ENCODE assay signal across 30 cellular contexts in the genomic region with DNA sequence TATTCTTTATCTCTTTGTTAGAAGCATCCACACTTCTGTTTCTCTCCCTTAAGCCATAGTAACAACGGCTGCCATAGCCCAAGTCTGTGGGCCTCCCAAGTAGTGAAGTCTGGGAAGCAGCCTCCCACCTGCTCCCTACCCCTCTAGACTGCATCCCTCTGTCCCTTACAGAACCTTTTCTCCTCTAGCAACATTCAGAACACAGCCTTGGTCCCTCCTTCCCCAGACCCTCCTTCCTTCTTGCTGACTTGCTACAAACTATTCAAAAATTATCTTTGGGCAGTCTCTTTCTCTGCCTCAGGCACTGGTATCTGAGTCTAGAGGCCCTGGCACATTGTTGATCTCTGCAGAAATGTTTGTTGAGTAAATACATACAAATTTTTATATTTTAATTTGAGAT. TPM values are rescaled to one million over a fixed set of nuclear protein-coding genes. Genes with fewer than 3 reads are reported as not detected.
A peak's percentile ranks its signal among the peaks of the same experiment; 100 is the strongest.
DNase-seq lines count a peak whose midpoint lies in the region; ATAC-seq and TF ChIP-seq lines count a peak whose summit lies in the region.
"Had no signal": no experiment of that assay in that cellular context is flagged by ENCODE, and none has a peak within 500 bp of the region (broad histone marks: within the 10 kb centered on the region; RNA-seq: fewer than 3 reads in every experiment).

No MANE protein-coding gene starts in this region.

- H3K27me3 ChIP-seq in neuronal stem cell (ENCODE audit: control insufficient read depth in 3 of 3, insufficient read depth in 3 of 3, low read depth in 1 of 3, low read length in 3 of 3) = no peaks in the 10 kb centered on the region
- H3K27me3 ChIP-seq: adrenal gland, heart right ventricle, MG63, ovary, tibial nerve had no signal

- no peaks in the 10 kb centered on the region for H3K27me3 Mint-ChIP-seq in activated CD8-positive, alpha-beta memory T cell treated with anti-CD3 and anti-CD28 coated beads, Interleukin-2, amount 10 ng/mL, durations not matched to agents 7 days and 5 days
- H3K27me3 Mint-ChIP-seq in IgD-negative memory B cell (peaks cover 7% of the 10 kb centered on the region), glutamatergic neuron (ENCODE audit: unreplicated experiment) (peaks cover 5% of the 10 kb centered on the region)

- DNase-seq in activated CD8-positive, alpha-beta memory T cell treated with anti-CD3 and anti-CD28 coated beads, Interleukin-2, amount 10 ng/mL, durations not matched to agents 7 days and 5 days = no peak
- DNase-seq in activated CD8-positive, alpha-beta memory T cell treated with anti-CD3 and anti-CD28 coated beads, Interleukin-2, amount 50 U/mL, for 48 hours = no peak
- DNase-seq in glutamatergic neuron (no peak), neuronal stem cell (ENCODE audit: low spot score) (no peak), erythroblast (lab: John Stamatoyannopoulos, UW) (no peak), GM19240 (ENCODE audit: insufficient read length, low spot score) (no peak), GDM1 (lab: John Stamatoyannopoulos, UW) (no peak)
- DNase-seq: activated CD4-positive, alpha-beta T cell treated with anti-CD3 and anti-CD28 coated beads, Interleukin-2, amount 50 U/mL, for 48 hours; activated gamma-delta T cell treated with Interleukin-2 at 50 U/mL for 16 hours; adrenal gland; AML-193; Calu3; DMS79 treated with DMSO at 0.1 percent for 48 hours; effector CD8-positive, alpha-beta T cell; foreskin fibroblast; heart right ventricle; KG1; MG63; NCI-H1105 treated with DMSO at 0.1 percent for 48 hours; NCI-H2029 treated with DMSO at 0.1 percent for 48 hours; NCI-H526; ovary; right cardiac atrium; SHP77 had no signal

- H3K27ac Mint-ChIP-seq in activated CD8-positive, alpha-beta memory T cell treated with anti-CD3 and anti-CD28 coated beads, Interleukin-2, amount 10 ng/mL, durations not matched to agents 7 days and 5 days = peak overlapping the region; percentile 42
- H3K27ac Mint-ChIP-seq in IgD-negative memory B cell (peak overlapping the region in 1 of 3 donors; percentile 34), glutamatergic neuron (ENCODE audit: unreplicated experiment) (no peak overlapping the region)

- no peaks in the 10 kb centered on the region for H3K9me3 ChIP-seq in neuronal stem cell (replicated peaks in 1 of 2; ENCODE audit: control insufficient read depth in 2 of 2, insufficient read depth in 1 of 2, low read depth in 1 of 2, low read length in 2 of 2)
- H3K9me3 ChIP-seq: A549, adrenal gland, heart right ventricle, MG63, ovary, tibial nerve had no signal

- H3K4me3 ChIP-seq in neuronal stem cell (ENCODE audit: low read length in 2 of 2) = no peak overlapping the region
- H3K4me3 ChIP-seq: A549, adrenal gland, heart right ventricle, MG63, ovary, tibial nerve had no signal

- H2BK120ac ChIP-seq in neuronal stem cell (ENCODE audit: low read depth, low read length) = no peak overlapping the region

- peaks cover 14% of the 10 kb centered on the region for H3K36me3 Mint-ChIP-seq in activated CD8-positive, alpha-beta memory T cell treated with anti-CD3 and anti-CD28 coated beads, Interleukin-2, amount 10 ng/mL, durations not matched to agents 7 days and 5 days
- H3K36me3 Mint-ChIP-seq in IgD-negative memory B cell (no peaks in the 10 kb centered on the region), glutamatergic neuron (ENCODE audit: unreplicated experiment) (no peaks in the 10 kb centered on the region)

- no peak overlapping the region for H4K8ac ChIP-seq in neuronal stem cell (ENCODE audit: low read depth, low read length)

- no peak for ATAC-seq in activated CD8-positive, alpha-beta memory T cell treated with anti-CD3 and anti-CD28 coated beads, Interleukin-2, amount 10 ng/mL, durations not matched to agents 7 days and 5 days
- ATAC-seq: A549; activated CD4-positive, CD25-positive, alpha-beta regulatory T cell treated with anti-CD3 and anti-CD28 coated beads, Interleukin-2, amount 50 U/mL, for 24 hours; esophagus mucosa; HCT116; heart right ventricle; right cardiac atrium had no signal

- H3K9ac ChIP-seq in neuronal stem cell (ENCODE audit: low read depth, low read length, poor library complexity) = no peak overlapping the region

- H3K14ac ChIP-seq in neuronal stem cell (ENCODE audit: low read length) = no peak overlapping the region

- H2BK12ac ChIP-seq in neuronal stem cell (ENCODE audit: low read length) = no peak overlapping the region

- no peak overlapping the region for H4K91ac ChIP-seq in neuronal stem cell (ENCODE audit: low read depth, low read length, poor library complexity)

- no peak overlapping the region for H3K4ac ChIP-seq in neuronal stem cell (ENCODE audit: low read length)

- no peak overlapping the region for H3K23ac ChIP-seq in neuronal stem cell (ENCODE audit: low read depth, low read length, poor library complexity)

- no peak overlapping the region for H3K27ac ChIP-seq in neuronal stem cell (replicated peaks; ENCODE audit: low read length)
- H3K27ac ChIP-seq: A549, adrenal gland, heart right ventricle, ovary had no signal

- WGBS in neuronal stem cell (ENCODE audit: extremely low coverage in 2 of 2, insufficient read length in 2 of 2, insufficient replicate concordance in 1 of 2), 2 donors = no CpG with 5 or more reads among the region's 1 CpG

- H3K4me1 ChIP-seq in neuronal stem cell (ENCODE audit: control insufficient read depth in 2 of 2, insufficient read depth in 1 of 2, low read depth in 1 of 2, low read length in 2 of 2) = peaks cover 18 to 28% of the 10 kb centered on the region in 2 donors

- H2AK5ac ChIP-seq in neuronal stem cell (ENCODE audit: low read depth, low read length) = no peak overlapping the region

- peak overlapping the region; percentile 69 for H2AFZ ChIP-seq in neuronal stem cell (ENCODE audit: low read length)

- TF ChIP-seq CTCF in glutamatergic neuron (IDR thresholded peaks at IDR 0.05; ENCODE audit: partially characterized antibody, unreplicated experiment) = no peak

- H3K4me1 Mint-ChIP-seq in activated CD8-positive, alpha-beta memory T cell treated with anti-CD3 and anti-CD28 coated beads, Interleukin-2, amount 10 ng/mL, durations not matched to agents 7 days and 5 days = peaks cover 18% of the 10 kb centered on the region
- peaks cover 4 to 15% (median 9%) of the 10 kb centered on the region in 3 donors for H3K4me1 Mint-ChIP-seq in IgD-negative memory B cell
- H3K4me1 Mint-ChIP-seq in glutamatergic neuron (ENCODE audit: low read depth, unreplicated experiment) = peaks cover 15% of the 10 kb centered on the region

- CTCF ChIA-PET in activated CD8-positive, alpha-beta memory T cell treated with anti-CD3 and anti-CD28 coated beads, Interleukin-2, amount 10 ng/mL, durations not matched to agents 7 days and 5 days (lab: Charles Lee) = interaction anchor here (1.0 to 9.4 kb wide), 9 partner anchors 12 to 152 kb away, joined by 3 to 102 read pairs (median 8); partner anchors contain the start of genes AGFG2 and ZCWPW1

- peaks cover 13% of the 10 kb centered on the region for H3K79me1 ChIP-seq in neuronal stem cell (ENCODE audit: low read depth, low read length)

- H3K36me3 ChIP-seq in neuronal stem cell (replicated peaks in 1 of 2; ENCODE audit: control insufficient read depth in 2 of 2, insufficient read depth in 2 of 2, low read length in 2 of 2) = peaks cover 0 to 8% of the 10 kb centered on the region in 2 donors
- H3K36me3 ChIP-seq: adrenal gland, ovary had no signal

- TF ChIP-seq POLR2A in erythroblast (IDR thresholded peaks at IDR 0.05; ENCODE audit: low read length) = no peak

- H3K4me2 ChIP-seq in neuronal stem cell (ENCODE audit: insufficient read depth, low read length, poor library complexity, severe bottlenecking) = no peak overlapping the region
- H3K4me2 ChIP-seq: A549 had no signal

- H2BK5ac ChIP-seq in neuronal stem cell (ENCODE audit: low read length) = no peak overlapping the region

- H3K9me3 Mint-ChIP-seq in activated CD8-positive, alpha-beta memory T cell treated with anti-CD3 and anti-CD28 coated beads, Interleukin-2, amount 10 ng/mL, durations not matched to agents 7 days and 5 days (ENCODE audit: low read depth) = no peaks in the 10 kb centered on the region
- H3K9me3 Mint-ChIP-seq in IgD-negative memory B cell (no peaks in the 10 kb centered on the region), glutamatergic neuron (ENCODE audit: unreplicated experiment) (peaks cover 9% of the 10 kb centered on the region)

- no peak overlapping the region for H2BK15ac ChIP-seq in neuronal stem cell (ENCODE audit: low read length)

- no peak overlapping the region for H3K4me3 Mint-ChIP-seq in activated CD8-positive, alpha-beta memory T cell treated with anti-CD3 and anti-CD28 coated beads, Interleukin-2, amount 10 ng/mL, durations not matched to agents 7 days and 5 days
- peak overlapping the region in 3 of 4 donors; percentile 23 to 79 (median 70) for H3K4me3 Mint-ChIP-seq in IgD-negative memory B cell
- peak overlapping the region; percentile 32 for H3K4me3 Mint-ChIP-seq in glutamatergic neuron (ENCODE audit: unreplicated experiment)

- H3K18ac ChIP-seq in neuronal stem cell (ENCODE audit: low read length) = no peak overlapping the region

RNA-seq across cellular contexts. Expression of gene NYAP1, which starts 2.3 kb away (rescaled TPM):
- total RNA-seq in activated CD8-positive, alpha-beta memory T cell treated with anti-CD3 and anti-CD28 coated beads, Interleukin-2, amount 10 ng/mL, durations not matched to agents 7 days and 5 days = under 1 TPM; 0.07 to 0.12 TPM
- polyA plus RNA-seq in IgD-negative memory B cell = not detected
- 36.6 TPM for total RNA-seq in glutamatergic neuron (ENCODE audit: unreplicated experiment)
- 4.4 TPM for polyA plus RNA-seq in neuronal stem cell (2013, experiment 1 of 2)
- polyA plus RNA-seq in neuronal stem cell (2013, experiment 2 of 2) = 4.5 TPM

RNA-seq across cellular contexts. Expression of gene TSC22D4, which starts 2.5 kb away (rescaled TPM):
- total RNA-seq in activated CD8-positive, alpha-beta memory T cell treated with anti-CD3 and anti-CD28 coated beads, Interleukin-2, amount 10 ng/mL, durations not matched to agents 7 days and 5 days = 100 to 1,000 TPM; 128 to 144 TPM
- 25.6 TPM for polyA plus RNA-seq in IgD-negative memory B cell
- 39.6 TPM for total RNA-seq in glutamatergic neuron (ENCODE audit: unreplicated experiment)
- polyA plus RNA-seq in neuronal stem cell (2013, experiment 1 of 2) = 17.3 TPM
- 16.1 TPM for polyA plus RNA-seq in neuronal stem cell (2013, experiment 2 of 2)

RNA-seq across cellular contexts. Expression of gene SPACDR, which starts 17.4 kb away (rescaled TPM):
- total RNA-seq in activated CD8-positive, alpha-beta memory T cell treated with anti-CD3 and anti-CD28 coated beads, Interleukin-2, amount 10 ng/mL, durations not matched to agents 7 days and 5 days = 1 to 10 TPM; 3.8 to 5.0 TPM
- 0.78 TPM for polyA plus RNA-seq in IgD-negative memory B cell
- total RNA-seq in glutamatergic neuron (ENCODE audit: unreplicated experiment) = 1.7 TPM
- polyA plus RNA-seq in neuronal stem cell (2013, experiment 1 of 2) = 1.6 TPM
- 1.2 TPM for polyA plus RNA-seq in neuronal stem cell (2013, experiment 2 of 2)

RNA-seq across cellular contexts. Expression of gene PPP1R35, which starts 45.2 kb away (rescaled TPM):
- 100 to 1,000 TPM in 1 of 2 experiments, 10 to 100 TPM in 1; 77.6 to 101 TPM for total RNA-seq in activated CD8-positive, alpha-beta memory T cell treated with anti-CD3 and anti-CD28 coated beads, Interleukin-2, amount 10 ng/mL, durations not matched to agents 7 days and 5 days
- polyA plus RNA-seq in IgD-negative memory B cell = 39.3 TPM
- 24.1 TPM for total RNA-seq in glutamatergic neuron (ENCODE audit: unreplicated experiment)
- 72.3 TPM for polyA plus RNA-seq in neuronal stem cell (2013, experiment 1 of 2)
- 69.0 TPM for polyA plus RNA-seq in neuronal stem cell (2013, experiment 2 of 2)

RNA-seq across cellular contexts. Expression of gene MEPCE, which starts 51.8 kb away (rescaled TPM):
- total RNA-seq in activated CD8-positive, alpha-beta memory T cell treated with anti-CD3 and anti-CD28 coated beads, Interleukin-2, amount 10 ng/mL, durations not matched to agents 7 days and 5 days = 10 to 100 TPM; 42.4 to 50.2 TPM
- polyA plus RNA-seq in IgD-negative memory B cell = 19.8 TPM
- 18.5 TPM for total RNA-seq in glutamatergic neuron (ENCODE audit: unreplicated experiment)
- 17.9 TPM for polyA plus RNA-seq in neuronal stem cell (2013, experiment 1 of 2)
- polyA plus RNA-seq in neuronal stem cell (2013, experiment 2 of 2) = 17.2 TPM

Comparison
In these comparisons a context has a peak if more than half of its experiments do, and no peak if none do; other contexts are left out.
1. RNA of gene NYAP1, which starts 2.3 kb away (total RNA-seq): 36.6 TPM in glutamatergic neuron (single experiment); 0.07 to 0.12 TPM in activated CD8-positive, alpha-beta memory T cell treated with anti-CD3 and anti-CD28 coated beads, Interleukin-2, amount 10 ng/mL, durations not matched to agents 7 days and 5 days; every median in the first group is over 10 times any median in the second.